Comparison of ENCODE assay signal across 10 cellular contexts in genomic region chr18:76348267-76349066, GRCh38.
DNase-seq lines count a peak whose midpoint lies in the region; ATAC-seq, FAIRE-seq and TF ChIP-seq lines count a peak whose summit lies in the region.
"Had no signal": no experiment of that assay in that cellular context is flagged by ENCODE, and none has a peak within 500 bp of the region (broad histone marks: within the 10 kb centered on the region; RNA-seq: fewer than 3 reads in every experiment).

No MANE protein-coding gene starts in this region.

- H3K9me2 ChIP-seq in GM23248 (ENCODE audit: insufficient read depth) = 0 out of 2 replicates have a peak, but pooled peaks cover 5% of the 10 kb centered on the region

- CTCF ChIA-PET in endothelial cell of umbilical vein (lab: Charles Lee) = interaction anchor here (1.0 to 4.2 kb wide), 6 partner anchors 10 to 1996 kb away, joined by 3 to 28 read pairs (median 10); no protein-coding TSS in a partner anchor

- H3K4me3 ChIP-seq in GM23248 (no peak overlapping the region; the same call in 1 of the 2 replicates), endothelial cell of umbilical vein (replicated peaks in 1 of 3; ENCODE audit: insufficient read depth in 1 of 3, low read depth in 1 of 3, low read length in 3 of 3) (no peak overlapping the region), psoas muscle (peak overlapping the region; percentile 29)
- H3K4me3 ChIP-seq: ovary had no signal

- H4K20me1 ChIP-seq in GM23248 (ENCODE audit: insufficient read depth) (no peaks in the 10 kb centered on the region), endothelial cell of umbilical vein (replicated peaks; ENCODE audit: control insufficient read depth, extremely low read depth, insufficient read depth, low read length) (no peaks in the 10 kb centered on the region)

- H3K4me1 ChIP-seq in GM23248 (ENCODE audit: insufficient read depth) = peaks cover 10% of the 10 kb centered on the region
- no peaks in the 10 kb centered on the region for H3K4me1 ChIP-seq in endothelial cell of umbilical vein (ENCODE audit: control insufficient read depth, extremely low read depth, insufficient read depth, low read length)
- no peaks in the 10 kb centered on the region for H3K4me1 ChIP-seq in psoas muscle

- BruUV-seq in endothelial cell of umbilical vein (replicated peaks; lab: Mats Ljungman, UMichigan) = no TSS peak

- TF ChIP-seq POLR2A in endothelial cell of umbilical vein (IDR thresholded peaks at IDR 0.05; ENCODE audit: low read depth, low read length) = no peak

- H3K27ac ChIP-seq in GM23248 = no peak overlapping the region
- no peak overlapping the region for H3K27ac ChIP-seq in endothelial cell of umbilical vein (ENCODE audit: insufficient read depth, low read depth, low read length)
- no peak overlapping the region for H3K27ac ChIP-seq in psoas muscle
- H3K27ac ChIP-seq: HL-60, ovary had no signal

- H3K36me3 ChIP-seq in GM23248 (ENCODE audit: low read depth) (no peaks in the 10 kb centered on the region), endothelial cell of umbilical vein (ENCODE audit: control insufficient read depth in 2 of 2, extremely low read depth in 1 of 2, insufficient read depth in 2 of 2, low read length in 2 of 2) (no peaks in the 10 kb centered on the region), psoas muscle (ENCODE audit: insufficient read depth in 1 of 2, low read depth in 1 of 2) (no peaks in the 10 kb centered on the region)
- H3K36me3 ChIP-seq: ovary had no signal

- H3K27me3 ChIP-seq in GM23248 (replicated peaks; ENCODE audit: insufficient read depth) (no peaks in the 10 kb centered on the region), endothelial cell of umbilical vein (ENCODE audit: control insufficient read depth in 2 of 2, insufficient read depth in 2 of 2, low read length in 2 of 2) (no peaks in the 10 kb centered on the region), psoas muscle (ENCODE audit: insufficient read depth in 3 of 3, low read length in 2 of 3) (no peaks in the 10 kb centered on the region)
- H3K27me3 ChIP-seq: ovary had no signal

- ATAC-seq in psoas muscle (peak in 2 of 4 donors; percentile 6 to 11), GM21576 (IDR thresholded peaks at IDR 0.05; ENCODE audit: unreplicated experiment) (no peak), HG03378 (IDR thresholded peaks at IDR 0.05; ENCODE audit: unreplicated experiment) (no peak)

- POLR2A ChIA-PET in endothelial cell of umbilical vein (lab: Charles Lee) = no interaction called here

- dilution Hi-C loops in endothelial cell of umbilical vein (cut with MboI; ENCODE audit: extremely low pct_ligation_motif_present, low sequenced_read_pairs) = no loop called here

- no peak for TF ChIP-seq CTCF in endothelial cell of umbilical vein (IDR thresholded peaks at IDR 0.05; ENCODE audit: extremely low read depth in 1 of 2, insufficient read depth in 1 of 2, low read depth in 1 of 2, low read length in 2 of 2)
- no peak for TF ChIP-seq CTCF in psoas muscle (IDR thresholded peaks at IDR 0.05)

- H3K4me2 ChIP-seq in GM23248 (ENCODE audit: unreplicated experiment) (peak overlapping the region; percentile 54), endothelial cell of umbilical vein (ENCODE audit: insufficient read depth, low read length) (no peak overlapping the region)

- intact Hi-C loops in endothelial cell of umbilical vein (cut with micrococcal nuclease) = loop anchor here (1.0 to 10.0 kb wide), 8 partner anchors 874 to 1995 kb away; partner anchors contain the start of gene CNDP2
- intact Hi-C loops in psoas muscle (cut with DNase I) = loop anchor here in 1 of 2 donors (10.0 kb wide), 1 partner anchor 1694 kb away; no protein-coding TSS in a partner anchor

- H3K9ac ChIP-seq in GM23248 (no peak overlapping the region), endothelial cell of umbilical vein (replicated peaks; ENCODE audit: extremely low read depth, insufficient read depth, low read length) (no peak overlapping the region)

- no peaks in the 10 kb centered on the region for H3K79me2 ChIP-seq in GM23248 (ENCODE audit: insufficient read depth)
- H3K79me2 ChIP-seq in endothelial cell of umbilical vein (ENCODE audit: control insufficient read depth, insufficient read depth, low read length) = no peaks in the 10 kb centered on the region

- H3K9me1 ChIP-seq in endothelial cell of umbilical vein (replicated peaks; ENCODE audit: control insufficient read depth, extremely low read depth, insufficient read depth, low read length) = no peaks in the 10 kb centered on the region

- no peaks in the 10 kb centered on the region for H3K9me3 ChIP-seq in GM23248 (ENCODE audit: low read depth)
- no peaks in the 10 kb centered on the region for H3K9me3 ChIP-seq in endothelial cell of umbilical vein (replicated peaks; ENCODE audit: control insufficient read depth, insufficient read depth, low read length)
- H3K9me3 ChIP-seq in psoas muscle = no peaks in the 10 kb centered on the region
- H3K9me3 ChIP-seq: ovary had no signal

- WGBS in GM23248 (ENCODE audit: low coverage in 1 of 2, low lambda C conversion rate in 2 of 2, missing lambda C conversion rate in 2 of 2), 2 experiments = 67 to 72% methylated on average over 27 of the region's 27 CpGs
- WGBS in psoas muscle, 3 donors = 66 to 78% (median 66%) methylated on average over 27 of the region's 27 CpGs

- FAIRE-seq in endothelial cell of umbilical vein (lab: Jason Lieb, UNC) = no peak

- no peak for DNase-seq in GM23248
- peak; percentile 86 for DNase-seq in NCI-H510A treated with DMSO at 0.1 percent for 48 hours (lab: John Stamatoyannopoulos, UW)
- DNase-seq in endothelial cell of umbilical vein (ENCODE audit: low read depth, low spot score) = no peak
- DNase-seq in psoas muscle = no peak
- DNase-seq in MV-4-11 (lab: John Stamatoyannopoulos, UW) = no peak
- DNase-seq in activated CD8-positive, alpha-beta memory T cell treated with anti-CD3 and anti-CD28 coated beads for 24 hours = no peak

- H3F3A ChIP-seq in GM23248 (ENCODE audit: insufficient read depth) = peaks cover 6% of the 10 kb centered on the region

- H2AFZ ChIP-seq in GM23248 (peak overlapping the region; percentile 57), endothelial cell of umbilical vein (ENCODE audit: low read depth, low read length) (peak overlapping the region; percentile 46)

- in situ Hi-C loops in GM23248 (cut with MboI) = no loop called here

TF ChIP-seq in endothelial cell of umbilical vein, 7 proteins besides CTCF, POLR2A, EP300 and RAD21:
- TF ChIP-seq FOS (IDR thresholded peaks at IDR 0.05; ENCODE audit: borderline replicate concordance, insufficient read depth, low read length) = no peak
- no peak for TF ChIP-seq MYC (IDR thresholded peaks at IDR 0.05; ENCODE audit: low read depth, low read length)
- no peak for TF ChIP-seq GATA2 (IDR thresholded peaks at IDR 0.05; ENCODE audit: insufficient read depth, insufficient read length, low read depth, low read length)
- TF ChIP-seq POLR2AphosphoS5 (IDR thresholded peaks at IDR 0.05; ENCODE audit: insufficient read depth, low read depth, low read length) = no peak
- no peak for TF ChIP-seq JUN (IDR thresholded peaks at IDR 0.05; ENCODE audit: borderline replicate concordance, insufficient read depth, insufficient read length, low read depth)
- no peak for TF ChIP-seq EZH2 (IDR thresholded peaks at IDR 0.05; ENCODE audit: borderline replicate concordance, low read depth, low read length, severe bottlenecking)
- no peak for TF ChIP-seq MAX (IDR thresholded peaks at IDR 0.05; ENCODE audit: insufficient read depth, insufficient read length)
TF ChIP-seq in endothelial cell of umbilical vein: peak in this region for 0.
